5 cellular contexts compared by ENCODE assay signal in genomic region chr22:47117442-47117841, GRCh38.
DNase-seq lines count a peak whose midpoint lies in the region; ATAC-seq, FAIRE-seq and TF ChIP-seq lines count a peak whose summit lies in the region.
"Not testable (repeated sequence)": the region's sequence is repeated elsewhere in the genome, so short reads cannot be mapped to it uniquely, and the experiment has no call there.

No MANE protein-coding gene starts in this region.

- not testable (repeated sequence) for H3K27me3 Mint-ChIP-seq in natural killer cell treated with Interleukin-12 subunit alpha and Interleukin-12 subunit beta and Interleukin-15 and Interleukin-18, amount 100 ng/mL, for 72 hours

- TF ChIP-seq POLR2A in body of pancreas (IDR thresholded peaks at IDR 0.05): not testable (repeated sequence)

- not testable (repeated sequence) for H3K36me3 Mint-ChIP-seq in natural killer cell treated with Interleukin-12 subunit alpha and Interleukin-12 subunit beta and Interleukin-15 and Interleukin-18, amount 100 ng/mL, for 72 hours
- H3K36me3 Mint-ChIP-seq in stimulated activated effector memory CD8-positive, alpha-beta T cell treated with anti-CD3 and anti-CD28 coated beads, Interleukin-12 subunit alpha, Interleukin-12 subunit beta, amount 100 ng/mL, for 72 hours: peaks cover 24% of the 10 kb centered on the region

- FAIRE-seq in pancreas (lab: Jason Lieb, UNC): not testable (repeated sequence)

- DNase-seq in body of pancreas (peak in 1 of 4 donors; percentile 64), cardiac septum (ENCODE audit: low spot score) (peak; percentile 72), pancreas (peak in 3 of 6 donors; percentile 38 to 53 (median 39))
- peak; percentile 34 for DNase-seq in natural killer cell treated with Interleukin-12 subunit alpha and Interleukin-12 subunit beta and Interleukin-15 and Interleukin-18, amount 100 ng/mL, for 72 hours (ENCODE audit: low spot score)
- DNase-seq in stimulated activated effector memory CD8-positive, alpha-beta T cell treated with anti-CD3 and anti-CD28 coated beads, Interleukin-12 subunit alpha, Interleukin-12 subunit beta, amount 100 ng/mL, for 72 hours (ENCODE audit: low spot score in 2 of 2): not testable (repeated sequence)

- H3K4me1 ChIP-seq in body of pancreas (peaks cover 60% of the 10 kb centered on the region), pancreas (peaks cover 13 to 22% (median 13%) of the 10 kb centered on the region in 3 donors)

- not testable (repeated sequence) for H3K27ac Mint-ChIP-seq in natural killer cell treated with Interleukin-12 subunit alpha and Interleukin-12 subunit beta and Interleukin-15 and Interleukin-18, amount 100 ng/mL, for 72 hours
- peak overlapping the region; percentile 27 for H3K27ac Mint-ChIP-seq in stimulated activated effector memory CD8-positive, alpha-beta T cell treated with anti-CD3 and anti-CD28 coated beads, Interleukin-12 subunit alpha, Interleukin-12 subunit beta, amount 100 ng/mL, for 72 hours

- intact Hi-C loops in body of pancreas (cut with DNase I); pancreas (cut with DNase I): not testable (repeated sequence)
- intact Hi-C loops in cardiac septum (cut with DNase I): loop anchor here (10.0 kb wide), 1 partner anchor 287 kb away; no protein-coding TSS in a partner anchor

- not testable (repeated sequence) for H3K27me3 ChIP-seq in body of pancreas, pancreas

- not testable (repeated sequence) for H3K9me3 Mint-ChIP-seq in natural killer cell treated with Interleukin-12 subunit alpha and Interleukin-12 subunit beta and Interleukin-15 and Interleukin-18, amount 100 ng/mL, for 72 hours; stimulated activated effector memory CD8-positive, alpha-beta T cell treated with anti-CD3 and anti-CD28 coated beads, Interleukin-12 subunit alpha, Interleukin-12 subunit beta, amount 100 ng/mL, for 72 hours

- not testable (repeated sequence) for H3K4me3 ChIP-seq in body of pancreas, pancreas

- peak overlapping the region; percentile 91 to 95 (median 93) for H3K27ac ChIP-seq in body of pancreas
- H3K27ac ChIP-seq in pancreas: peak overlapping the region in 3 of 4 donors; percentile 17 to 85 (median 80)

- not testable (repeated sequence) for ATAC-seq in body of pancreas; natural killer cell treated with Interleukin-12 subunit alpha and Interleukin-12 subunit beta and Interleukin-15 and Interleukin-18, amount 100 ng/mL, for 72 hours; pancreas; stimulated activated effector memory CD8-positive, alpha-beta T cell treated with anti-CD3 and anti-CD28 coated beads, Interleukin-12 subunit alpha, Interleukin-12 subunit beta, amount 100 ng/mL, for 72 hours

- not testable (repeated sequence) for H3K36me3 ChIP-seq in body of pancreas (replicated peaks in 1 of 2; ENCODE audit: insufficient read depth in 1 of 2, low read depth in 2 of 2); pancreas

- not testable (repeated sequence) for TF ChIP-seq CTCF in body of pancreas (IDR thresholded peaks at IDR 0.05); pancreas (IDR thresholded peaks at IDR 0.05)

- 57 to 93% methylated on average over 9 to 11 of the region's 18 CpGs for WGBS in body of pancreas, 2 donors
- WGBS in pancreas, 2 donors: 64 to 71% methylated on average over 13 of the region's 18 CpGs

- H3K4me3 Mint-ChIP-seq in natural killer cell treated with Interleukin-12 subunit alpha and Interleukin-12 subunit beta and Interleukin-15 and Interleukin-18, amount 100 ng/mL, for 72 hours; stimulated activated effector memory CD8-positive, alpha-beta T cell treated with anti-CD3 and anti-CD28 coated beads, Interleukin-12 subunit alpha, Interleukin-12 subunit beta, amount 100 ng/mL, for 72 hours: not testable (repeated sequence)

- not testable (repeated sequence) for H3K9me3 ChIP-seq in body of pancreas, pancreas

- not testable (repeated sequence) for H3K4me1 Mint-ChIP-seq in natural killer cell treated with Interleukin-12 subunit alpha and Interleukin-12 subunit beta and Interleukin-15 and Interleukin-18, amount 100 ng/mL, for 72 hours (ENCODE audit: low read depth in 2 of 2); stimulated activated effector memory CD8-positive, alpha-beta T cell treated with anti-CD3 and anti-CD28 coated beads, Interleukin-12 subunit alpha, Interleukin-12 subunit beta, amount 100 ng/mL, for 72 hours
